Comparison of ENCODE assay signal across 8 cellular contexts in the genomic region with DNA sequence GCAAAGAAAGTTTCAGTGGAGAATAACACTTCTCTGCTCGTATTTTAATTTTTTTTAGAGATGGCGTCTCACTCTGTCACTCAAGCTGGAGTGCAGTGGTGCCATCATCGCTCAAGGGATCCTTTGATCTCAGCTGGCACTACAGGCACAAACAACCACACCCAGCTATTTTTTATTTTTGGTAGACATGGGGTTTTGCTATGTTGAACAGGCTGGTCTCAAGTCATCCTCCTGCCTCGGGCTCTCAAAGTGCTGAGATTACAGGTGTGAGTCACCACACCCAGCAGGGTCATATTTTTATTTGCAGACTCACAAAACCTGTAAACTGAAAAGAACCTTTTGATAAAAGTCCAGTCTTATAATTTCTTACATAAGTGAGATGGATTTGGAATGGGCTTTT. TPM values are rescaled to one million over a fixed set of nuclear protein-coding genes. Genes with fewer than 3 reads are reported as not detected.
DNase-seq lines count a peak whose midpoint lies in the region; ATAC-seq and TF ChIP-seq lines count a peak whose summit lies in the region.

No MANE protein-coding gene starts in this region.

- H3K27ac Mint-ChIP-seq in activated B cell treated with CpG ODN at 0.5 μM for 24 hours: peak overlapping the region; percentile 77

- peaks cover 61% of the 10 kb centered on the region for H3K4me1 Mint-ChIP-seq in activated B cell treated with CpG ODN at 0.5 μM for 24 hours

- in situ Hi-C loops in mammary epithelial cell (cut with MboI; ENCODE audit: low sequenced_read_pairs in 2 of 2): no loop called here

- TF ChIP-seq CTCF in activated B cell treated with CpG ODN at 0.5 μM for 24 hours (IDR thresholded peaks at IDR 0.05): no peak
- TF ChIP-seq CTCF in mammary epithelial cell (conservative IDR thresholded peaks at IDR 0.05 in 1 of 2, IDR thresholded peaks at IDR 0.05 in 1 of 2; ENCODE audit: extremely low read depth in 1 of 2, insufficient read depth in 1 of 2, low read depth in 1 of 2, low read length in 2 of 2): no peak
- TF ChIP-seq CTCF in smooth muscle cell (IDR thresholded peaks at IDR 0.05; ENCODE audit: borderline replicate concordance, insufficient read depth, poor library complexity, severe bottlenecking): no peak
- no peak for TF ChIP-seq CTCF in BE2C (IDR thresholded peaks at IDR 0.05; ENCODE audit: low read depth, low read length)

- no peaks in the 10 kb centered on the region for H3K36me3 ChIP-seq in mammary epithelial cell (ENCODE audit: insufficient read depth, low read length)
- no peaks in the 10 kb centered on the region for H3K36me3 ChIP-seq in smooth muscle cell (ENCODE audit: low read depth)
- H3K36me3 ChIP-seq in BE2C: peaks cover 4% of the 10 kb centered on the region; the same call in 1 of the 2 replicates

- H2AFZ ChIP-seq in mammary epithelial cell (ENCODE audit: low read depth, low read length): no peak overlapping the region
- no peak overlapping the region for H2AFZ ChIP-seq in smooth muscle cell (ENCODE audit: low read depth)

- no peaks in the 10 kb centered on the region for H3K27me3 Mint-ChIP-seq in activated B cell treated with CpG ODN at 0.5 μM for 24 hours

- no peaks in the 10 kb centered on the region for H3K27me3 ChIP-seq in mammary epithelial cell (ENCODE audit: insufficient read depth, low read length)
- no peaks in the 10 kb centered on the region for H3K27me3 ChIP-seq in smooth muscle cell (ENCODE audit: low read depth)
- H3K27me3 ChIP-seq in BE2C: no peaks in the 10 kb centered on the region

- ATAC-seq in activated B cell treated with CpG ODN at 0.5 μM for 24 hours (ENCODE audit: low read depth): no peak

- H3K36me3 Mint-ChIP-seq in activated B cell treated with CpG ODN at 0.5 μM for 24 hours (ENCODE audit: low read depth): peaks cover 13% of the 10 kb centered on the region

- peaks cover 64% of the 10 kb centered on the region for H3K79me2 ChIP-seq in mammary epithelial cell (ENCODE audit: insufficient read depth, low read length)
- peaks cover 51% of the 10 kb centered on the region for H3K79me2 ChIP-seq in smooth muscle cell (ENCODE audit: low read depth)

- no peaks in the 10 kb centered on the region for H3K9me3 ChIP-seq in mammary epithelial cell (replicated peaks; ENCODE audit: insufficient read depth, low read length)
- no peaks in the 10 kb centered on the region for H3K9me3 ChIP-seq in smooth muscle cell (replicated peaks; ENCODE audit: low read depth)
- no peaks in the 10 kb centered on the region for H3K9me3 ChIP-seq in BE2C

- no peak overlapping the region for H3K27ac ChIP-seq in mammary epithelial cell (ENCODE audit: insufficient read depth, low read depth, low read length)
- H3K27ac ChIP-seq in smooth muscle cell (ENCODE audit: low read depth): peak overlapping the region; percentile 45

- intact Hi-C loops in activated B cell treated with CpG ODN at 0.5 μM for 24 hours (cut with micrococcal nuclease): no loop called here
- intact Hi-C loops in mammary epithelial cell (cut with micrococcal nuclease): no loop called here

- 72% methylated on average over 4 of the region's 4 CpGs for WGBS in mammary epithelial cell (ENCODE audit: low coverage, missing lambda C conversion rate)
- WGBS in smooth muscle cell (ENCODE audit: low lambda C conversion rate): 78% methylated on average over 4 of the region's 4 CpGs

- dilution Hi-C loops in mammary epithelial cell (cut with HindIII; ENCODE audit: low sequenced_read_pairs): no loop called here

- no peaks in the 10 kb centered on the region for H3K9me3 Mint-ChIP-seq in activated B cell treated with CpG ODN at 0.5 μM for 24 hours

- H3K9ac ChIP-seq in mammary epithelial cell (ENCODE audit: insufficient read depth, low read length) (no peak overlapping the region), smooth muscle cell (ENCODE audit: low read depth) (no peak overlapping the region)

- BruUV-seq in mammary epithelial cell (replicated peaks; lab: Mats Ljungman, UMichigan): no TSS peak

- DNase-seq in activated T-cell treated with anti-CD3 and anti-CD28 coated beads for 1 hour (ENCODE audit: low read depth) (peak; percentile 13), activated B cell treated with CpG ODN at 0.5 μM for 24 hours (no peak), mammary epithelial cell (peak; percentile 48), smooth muscle cell (lab: John Stamatoyannopoulos, UW; ENCODE audit: unreplicated experiment) (no peak), NCI-H146 treated with DMSO at 0.1 percent for 48 hours (lab: John Stamatoyannopoulos, UW; ENCODE audit: unreplicated experiment) (no peak), NCI-H2227 treated with DMSO at 0.1 percent for 48 hours (lab: John Stamatoyannopoulos, UW) (no peak), BE2C (no peak)
- no peak for DNase-seq in activated T-cell treated with anti-CD3 and anti-CD28 coated beads, Interleukin-2, amount 50 U/mL, for 1 hour

- H4K20me1 ChIP-seq in mammary epithelial cell (ENCODE audit: insufficient read depth, low read length): no peaks in the 10 kb centered on the region
- peaks cover 55% of the 10 kb centered on the region for H4K20me1 ChIP-seq in smooth muscle cell (ENCODE audit: low read depth)

- H3K4me1 ChIP-seq in mammary epithelial cell (ENCODE audit: insufficient read depth, low read length) (peaks cover 20% of the 10 kb centered on the region), smooth muscle cell (ENCODE audit: low read depth) (peaks cover 7% of the 10 kb centered on the region), BE2C (peaks cover 6% of the 10 kb centered on the region)

- peak overlapping the region; percentile 39 for H3K4me3 Mint-ChIP-seq in activated B cell treated with CpG ODN at 0.5 μM for 24 hours

- POLR2A ChIA-PET in activated B cell treated with CpG ODN at 0.5 μM for 24 hours (lab: Charles Lee): interaction anchor here (0.6 to 0.7 kb wide), 2 partner anchors 599 to 745 kb away, joined by 3 to 4 read pairs; no protein-coding TSS in a partner anchor

- H3K4me3 ChIP-seq in mammary epithelial cell (replicated peaks in 1 of 3; ENCODE audit: insufficient read depth in 1 of 3, low read depth in 2 of 3, low read length in 3 of 3) (no peak overlapping the region), smooth muscle cell (no peak overlapping the region), BE2C (ENCODE audit: low read depth, low read length) (no peak overlapping the region)

- H3F3A ChIP-seq in smooth muscle cell (ENCODE audit: low read depth): peaks cover 19% of the 10 kb centered on the region

- H3K4me2 ChIP-seq in mammary epithelial cell (ENCODE audit: insufficient read depth, low read depth, low read length) (no peak overlapping the region), smooth muscle cell (no peak overlapping the region)

- CTCF ChIA-PET in activated B cell treated with CpG ODN at 0.5 μM for 24 hours (lab: Charles Lee) (no interaction called here), mammary epithelial cell (lab: Charles Lee; ENCODE audit: low non-redundant PET) (no interaction called here)

RNA-seq across cellular contexts. Expression of gene TRAK2, which starts 2.6 kb away (rescaled TPM):
- total RNA-seq in activated B cell treated with CpG ODN at 0.5 μM for 24 hours (17.7 and 20.1 TPM in 2 replicates), mammary epithelial cell (10 to 100 TPM; 18.9 to 28.7 TPM), smooth muscle cell (15.7 and 18.9 TPM in 2 replicates)
- polyA plus RNA-seq in mammary epithelial cell (8.6 TPM), smooth muscle cell (6.3 and 6.6 TPM in 2 replicates)
- 15.9 TPM for polyA minus RNA-seq in mammary epithelial cell
- 16.0 TPM for polyA plus RNA-seq in BE2C (2012; ENCODE audit: insufficient read depth, insufficient read length, low read depth)

RNA-seq across cellular contexts. Expression of gene STRADB, which starts 2.8 kb away (rescaled TPM):
- total RNA-seq in activated B cell treated with CpG ODN at 0.5 μM for 24 hours (17.8 and 23.3 TPM in 2 replicates), mammary epithelial cell (10 to 100 TPM; 12.8 to 19.2 TPM), smooth muscle cell (19.4 and 20.5 TPM in 2 replicates)
- polyA plus RNA-seq in mammary epithelial cell (5.1 TPM), smooth muscle cell (15.8 and 18.8 TPM in 2 replicates)
- polyA minus RNA-seq in mammary epithelial cell: 10.0 TPM
- polyA plus RNA-seq in BE2C (2012; ENCODE audit: insufficient read depth, insufficient read length, low read depth): 7.4 TPM

Comparison
In these comparisons a context has a peak if more than half of its experiments do, and no peak if none do; other contexts are left out.
1. DNase-seq: peak in activated T-cell treated with anti-CD3 and anti-CD28 coated beads for 1 hour (single experiment) and mammary epithelial cell (single experiment); none in activated T-cell treated with anti-CD3 and anti-CD28 coated beads, Interleukin-2, amount 50 U/mL, for 1 hour (single experiment), activated B cell treated with CpG ODN at 0.5 μM for 24 hours (single experiment), smooth muscle cell (single experiment), NCI-H146 treated with DMSO at 0.1 percent for 48 hours (single experiment), NCI-H2227 treated with DMSO at 0.1 percent for 48 hours (single experiment) and BE2C (single experiment).